8 cellular contexts compared by ENCODE assay signal in genomic region chr17:6374761-6375312, GRCh38.
A peak's percentile ranks its signal among the peaks of the same experiment; 100 is the strongest.
DNase-seq lines count a peak whose midpoint lies in the region; ATAC-seq and TF ChIP-seq lines count a peak whose summit lies in the region.

No MANE protein-coding gene starts in this region.

- TF ChIP-seq POLR2A in HCT116 (IDR thresholded peaks at IDR 0.05; ENCODE audit: borderline replicate concordance, extremely low read depth, insufficient read depth, insufficient read length): no peak

- intact Hi-C loops in HCT116 (cut with micrococcal nuclease) (no loop called here), head of caudate nucleus (cut with DNase I) (no loop called here), right cardiac atrium (cut with DNase I) (no loop called here)

- DNase-seq in HCT116 (ENCODE audit: low read depth, low spot score): peak; percentile 57
- peak; percentile 47 to 50 (median 47) for DNase-seq in activated CD8-positive, alpha-beta memory T cell treated with anti-CD3 and anti-CD28 coated beads for 48 hours (ENCODE audit: low read depth in 2 of 3, low spot score in 2 of 3)
- peak; percentile 56 to 95 (median 81) for DNase-seq in head of caudate nucleus
- DNase-seq in stimulated activated CD4-positive, alpha-beta T cell treated with anti-CD3 and anti-CD28 coated beads, Interleukin-4, amount 100 ng/mL, for 4 hours: peak; percentile 57 to 69
- no peak for DNase-seq in CD1c-positive myeloid dendritic cell (ENCODE audit: extremely low spot score)
- DNase-seq in NOMO-1 treated with DMSO at 0.1 percent for 48 hours (lab: John Stamatoyannopoulos, UW; ENCODE audit: unreplicated experiment): no peak
- DNase-seq in OCI-M2 (lab: John Stamatoyannopoulos, UW; ENCODE audit: unreplicated experiment): no peak
- no peak for DNase-seq in right cardiac atrium

- peak overlapping the region; percentile 41 for H3K27ac ChIP-seq in HCT116 (ENCODE audit: low read depth, low read length)
- no peak overlapping the region for H3K27ac ChIP-seq in right cardiac atrium (ENCODE audit: low read length)

- ATAC-seq in HCT116 (peak; percentile 84), right cardiac atrium (no peak)

- no TSS peak for BruUV-seq in HCT116 (replicated peaks; lab: Mats Ljungman, UMichigan)

- WGBS in right cardiac atrium: 6% methylated on average over 14 of the region's 14 CpGs

- TF ChIP-seq CTCF in HCT116 (IDR thresholded peaks at IDR 0.05 in 2 of 3, conservative IDR thresholded peaks at IDR 0.05 in 1 of 3; ENCODE audit: borderline replicate concordance in 1 of 3, insufficient read depth in 1 of 3, low read depth in 2 of 3, low read length in 2 of 3): no peak

- RAD21 ChIA-PET in HCT116 (lab: Charles Lee; ENCODE audit: low non-redundant PET in 1 of 2, low total read pairs in 2 of 2, uncharacterized antibody in 2 of 2, unreplicated experiment in 2 of 2): no interaction called here

- H3K9me3 ChIP-seq in HCT116 (ENCODE audit: control insufficient read depth in 1 of 2, insufficient read depth in 1 of 2, low read depth in 1 of 2, low read length in 2 of 2): no peaks in the 10 kb centered on the region; a peak in 1 of 4 replicates
- H3K9me3 ChIP-seq in right cardiac atrium (ENCODE audit: control insufficient read depth, low read length): peaks cover 2% of the 10 kb centered on the region

- no peak for TF ChIP-seq RAD21 in HCT116 (IDR thresholded peaks at IDR 0.05; ENCODE audit: low read depth)

- peaks cover 25 to 27% of the 10 kb centered on the region in 2 experiments for H3K4me1 ChIP-seq in HCT116 (ENCODE audit: control insufficient read depth in 1 of 2, insufficient read depth in 2 of 2, low read length in 2 of 2)
- H3K4me1 ChIP-seq in right cardiac atrium (ENCODE audit: control insufficient read depth, insufficient read depth, low read length): no peaks in the 10 kb centered on the region

- no peaks in the 10 kb centered on the region; the same call in 1 of the 2 replicates for H3K27me3 ChIP-seq in HCT116 (ENCODE audit: insufficient read depth, low read length)
- no peaks in the 10 kb centered on the region for H3K27me3 ChIP-seq in right cardiac atrium (ENCODE audit: control insufficient read depth, insufficient read depth)

- H3K9ac ChIP-seq in HCT116 (ENCODE audit: low read length): peak overlapping the region; percentile 18; the same call in 1 of the 2 replicates

- H3K4me2 ChIP-seq in HCT116 (ENCODE audit: low read length): peak overlapping the region; percentile 90

- no peaks in the 10 kb centered on the region for H3K9me2 ChIP-seq in HCT116 (ENCODE audit: insufficient read depth)

- H3K36me3 ChIP-seq in HCT116 (ENCODE audit: control insufficient read depth in 1 of 2, insufficient read depth in 2 of 2, low read length in 2 of 2): no peaks in the 10 kb centered on the region

- H3K4me3 ChIP-seq in HCT116 (replicated peaks in 1 of 2; ENCODE audit: low read depth in 1 of 2, low read length in 2 of 2): peak overlapping the region; percentile 20 to 49
- H3K4me3 ChIP-seq in right cardiac atrium (ENCODE audit: low read length): no peak overlapping the region

- POLR2A ChIA-PET in HCT116 (lab: Charles Lee): no interaction called here

- no peaks in the 10 kb centered on the region for H3K79me2 ChIP-seq in HCT116 (ENCODE audit: insufficient read depth, low read length)

- peak overlapping the region; percentile 67 for H2AFZ ChIP-seq in HCT116 (ENCODE audit: low read depth, low read length, poor library complexity, severe bottlenecking)

- H4K20me1 ChIP-seq in HCT116 (ENCODE audit: insufficient read depth): no peaks in the 10 kb centered on the region

- CTCF ChIA-PET in HCT116 (lab: Charles Lee): interaction anchor here (1.0 kb wide), 1 partner anchor 38 kb away, joined by 3 read pairs; no protein-coding TSS in a partner anchor

TF ChIP-seq in HCT116, 20 proteins besides CTCF, POLR2A, EP300 and RAD21:
- no peak for TF ChIP-seq EZH2phosphoT487 (IDR thresholded peaks at IDR 0.05; ENCODE audit: borderline replicate concordance)
- TF ChIP-seq SP1 (IDR thresholded peaks at IDR 0.05; ENCODE audit: low read depth): peak; percentile 37; the same call in 1 of the 2 replicates

Comparison
In these comparisons a context has a peak if more than half of its experiments do, and no peak if none do; other contexts are left out.
1. DNase-seq: peak in HCT116 (single experiment), activated CD8-positive, alpha-beta memory T cell treated with anti-CD3 and anti-CD28 coated beads for 48 hours (3 of 3), head of caudate nucleus (42 of 42) and stimulated activated CD4-positive, alpha-beta T cell treated with anti-CD3 and anti-CD28 coated beads, Interleukin-4, amount 100 ng/mL, for 4 hours (2 of 2); none in CD1c-positive myeloid dendritic cell (single experiment), NOMO-1 treated with DMSO at 0.1 percent for 48 hours (single experiment), OCI-M2 (single experiment) and right cardiac atrium (0 of 3).